Comparison of ENCODE assay signal across 8 cellular contexts in the genomic region with DNA sequence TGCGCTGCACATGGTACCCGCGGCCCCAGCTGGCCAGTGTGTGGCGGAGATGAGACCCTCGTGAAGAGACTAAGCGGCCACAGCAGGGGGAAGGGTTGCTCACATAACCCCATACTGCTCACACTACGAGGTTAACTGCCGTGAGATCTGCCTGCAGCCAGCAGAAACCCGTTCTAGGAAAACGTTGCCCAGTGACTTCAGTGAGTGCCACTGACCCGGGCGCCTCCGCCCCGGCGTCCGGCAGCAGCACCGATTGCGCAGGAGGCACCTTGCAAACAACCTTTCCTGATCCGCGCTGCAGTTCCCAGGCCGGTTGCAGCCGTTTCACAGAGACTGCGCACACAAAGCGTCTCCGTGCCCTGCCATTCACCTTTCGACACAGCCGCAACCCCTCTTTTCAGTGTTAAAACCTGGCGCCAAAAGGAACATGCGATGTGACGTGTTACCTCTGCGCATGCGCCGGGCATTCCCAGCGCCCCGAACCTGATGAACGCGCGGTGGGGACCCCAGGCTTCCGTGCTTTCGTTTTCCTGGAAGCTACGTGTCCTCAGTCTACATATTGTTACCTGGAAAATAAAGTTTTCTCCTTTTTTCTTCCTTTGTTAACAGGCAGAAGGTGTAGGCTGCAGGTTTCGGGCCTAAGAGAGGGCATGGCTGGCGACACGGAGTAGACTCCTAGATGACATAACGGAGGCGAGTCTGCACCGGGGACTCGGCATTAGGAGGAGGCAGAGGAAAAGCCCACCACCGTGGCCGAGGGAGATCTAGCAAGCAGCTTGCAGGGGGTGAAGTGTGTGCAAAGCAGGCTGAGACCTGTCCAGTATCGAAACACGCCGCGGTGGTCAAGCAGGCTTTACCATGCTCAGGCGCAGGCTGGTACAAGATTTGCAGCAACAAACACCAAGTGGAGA. TPM values are rescaled to one million over a fixed set of nuclear protein-coding genes. Genes with fewer than 3 reads are reported as not detected.
DNase-seq lines count a peak whose midpoint lies in the region; ATAC-seq and TF ChIP-seq lines count a peak whose summit lies in the region.

No MANE protein-coding gene starts in this region.

- peak overlapping the region; percentile 22 for H3K9ac ChIP-seq in muscle layer of colon (ENCODE audit: low read length)

- no peaks in the 10 kb centered on the region for H3K36me3 ChIP-seq in muscle layer of colon (ENCODE audit: insufficient read depth, low read length)

- ATAC-seq in GM19043 (IDR thresholded peaks at IDR 0.05; ENCODE audit: low read depth, unreplicated experiment) (peak; percentile 77), HG03439 (IDR thresholded peaks at IDR 0.05; ENCODE audit: unreplicated experiment) (peak; percentile 57)

- H3K9me3 ChIP-seq in muscle layer of colon (ENCODE audit: low read length) = no peaks in the 10 kb centered on the region

- H3K4me1 ChIP-seq in muscle layer of colon (ENCODE audit: insufficient read depth, low read length) = peaks cover 13% of the 10 kb centered on the region

- H3K4me3 ChIP-seq in AG10803 (ENCODE audit: low read length) = peak overlapping the region; percentile 66
- peak overlapping the region; percentile 55 for H3K4me3 ChIP-seq in epithelial cell of proximal tubule (ENCODE audit: low read depth, low read length)
- H3K4me3 ChIP-seq in muscle layer of colon (ENCODE audit: low read depth in 1 of 2, low read length in 2 of 2) = peak overlapping the region; percentile 67 to 77

- H3K27me3 ChIP-seq in muscle layer of colon (ENCODE audit: control insufficient read depth in 1 of 2, insufficient read depth in 2 of 2, low read length in 2 of 2) = no peaks in the 10 kb centered on the region

- 0 out of 2 replicates have a peak, but pooled peaks have one; percentile 0 for TF ChIP-seq CTCF in AG10803 (conservative IDR thresholded peaks at IDR 0.05; ENCODE audit: low read length)
- no peak for TF ChIP-seq CTCF in epithelial cell of proximal tubule (conservative IDR thresholded peaks at IDR 0.05; ENCODE audit: low read depth, low read length)

- peak; percentile 34 for DNase-seq in AG10803 (ENCODE audit: low read depth)
- DNase-seq in NK-92 (lab: John Stamatoyannopoulos, UW; ENCODE audit: unreplicated experiment) = peak; percentile 51
- peak; percentile 74 for DNase-seq in activated CD8-positive, alpha-beta memory T cell treated with anti-CD3 and anti-CD28 coated beads, Interleukin-2, amount 50 U/mL, for 4 hours
- DNase-seq in epithelial cell of proximal tubule (ENCODE audit: low read depth) = no peak
- DNase-seq in stimulated activated CD8-positive, alpha-beta memory T cell treated with anti-CD3 and anti-CD28 coated beads, Interleukin-7, amount 100 ng/mL, for 24 hours (ENCODE audit: low read depth) = peak; percentile 57

- H3K27ac ChIP-seq in muscle layer of colon (ENCODE audit: low read depth, low read length) = peak overlapping the region; percentile 43

RNA-seq across cellular contexts. Expression of gene VPS26C, which starts 8.9 kb away (rescaled TPM):
- 31.2 and 48.6 TPM in 2 replicates for total RNA-seq in epithelial cell of proximal tubule
